In genomic region chr15:59143281-59143680, GRCh38 we compare ENCODE assay signal across 29 cellular contexts.
"Had no signal": no experiment of that assay in that cellular context is flagged by ENCODE, and none has a peak within 500 bp of the region (broad histone marks: within the 10 kb centered on the region; RNA-seq: fewer than 3 reads in every experiment).

No MANE protein-coding gene starts in this region.

- H2AFZ ChIP-seq: neural progenitor cell had no signal

- H3K4me3 Mint-ChIP-seq: activated T-cell treated with anti-CD3 and anti-CD28 coated beads, Interleukin-2, amount 50 U/mL, for 24 hours; central memory CD8-positive, alpha-beta T cell; dendritic cell treated with granulocyte-macrophage colony-stimulating factor and Interleukin-4, amounts not matched to agents 40 ng/mL and 50 ng/mL, for 4 days; endodermal cell; immature natural killer cell; memory B cell; naive thymus-derived CD8-positive, alpha-beta T cell; neural progenitor cell; stimulated activated naive B cell treated with anti-CD40 and anti-IgM and Interleukin-4, amounts not matched to agents 10 μg/mL and 1 μg/mL and 100 μg/mL, for 72 hours had no signal

- H3K27ac ChIP-seq: foreskin keratinocyte, heart left ventricle, neural progenitor cell, right atrium auricular region, stomach, tibial artery, upper lobe of right lung, VCaP had no signal

- H3K27ac Mint-ChIP-seq: activated T-cell treated with anti-CD3 and anti-CD28 coated beads, Interleukin-2, amount 50 U/mL, for 24 hours; dendritic cell treated with granulocyte-macrophage colony-stimulating factor and Interleukin-4, amounts not matched to agents 40 ng/mL and 50 ng/mL, for 4 days; endodermal cell; memory B cell had no signal

- H3K4me1 Mint-ChIP-seq: central memory CD8-positive, alpha-beta T cell; immature natural killer cell; naive thymus-derived CD8-positive, alpha-beta T cell had no signal

- H3K36me3 ChIP-seq: neural progenitor cell, right atrium auricular region had no signal

- H3K27me3 ChIP-seq: foreskin keratinocyte, heart left ventricle, neural progenitor cell, right atrium auricular region, stomach, tibial artery, upper lobe of right lung had no signal

- H3K9ac ChIP-seq: neural progenitor cell had no signal

- H3K9me3 Mint-ChIP-seq: activated T-cell treated with anti-CD3 and anti-CD28 coated beads, Interleukin-2, amount 50 U/mL, for 24 hours; central memory CD8-positive, alpha-beta T cell; dendritic cell treated with granulocyte-macrophage colony-stimulating factor and Interleukin-4, amounts not matched to agents 40 ng/mL and 50 ng/mL, for 4 days; endodermal cell; immature natural killer cell; memory B cell; naive thymus-derived CD8-positive, alpha-beta T cell; neural progenitor cell; stimulated activated naive B cell treated with anti-CD40 and anti-IgM and Interleukin-4, amounts not matched to agents 10 μg/mL and 1 μg/mL and 100 μg/mL, for 72 hours had no signal

- H3K36me3 Mint-ChIP-seq: immature natural killer cell; naive thymus-derived CD8-positive, alpha-beta T cell had no signal

- H3K27me3 Mint-ChIP-seq: activated T-cell treated with anti-CD3 and anti-CD28 coated beads, Interleukin-2, amount 50 U/mL, for 24 hours; central memory CD8-positive, alpha-beta T cell; dendritic cell treated with granulocyte-macrophage colony-stimulating factor and Interleukin-4, amounts not matched to agents 40 ng/mL and 50 ng/mL, for 4 days; memory B cell; naive thymus-derived CD8-positive, alpha-beta T cell; stimulated activated naive B cell treated with anti-CD40 and anti-IgM and Interleukin-4, amounts not matched to agents 10 μg/mL and 1 μg/mL and 100 μg/mL, for 72 hours had no signal

- DNase-seq: activated CD4-positive, alpha-beta T cell treated with anti-CD3 and anti-CD28 coated beads for 48 hours; activated CD4-positive, alpha-beta T cell treated with anti-CD3 and anti-CD28 coated beads, Interleukin-2, amount 50 U/mL, for 48 hours; activated gamma-delta T cell treated with Interleukin-2 at 50 U/mL for 16 hours; activated naive CD4-positive, alpha-beta T cell treated with anti-CD3 and anti-CD28 coated beads, Interleukin-2, amount 50 U/mL, for 16 hours; activated T-cell treated with anti-CD3 and anti-CD28 coated beads, Interleukin-2, amount 50 U/mL, for 24 hours; amygdala; endodermal cell; foreskin keratinocyte; heart left ventricle; hypothalamus; immature natural killer cell; kidney; left colon; midbrain; naive thymus-derived CD8-positive, alpha-beta T cell; occipital lobe; stimulated activated CD4-positive, alpha-beta T cell treated with anti-CD3 and anti-CD28 coated beads, Interleukin-15, amount 100 ng/mL, for 24 hours; stimulated activated CD4-positive, alpha-beta T cell treated with anti-CD3 and anti-CD28 coated beads, Interleukin-2, amount 100 ng/mL, for 24 hours; stimulated activated naive B cell treated with anti-CD40 and anti-IgM and Interleukin-4, amounts not matched to agents 10 μg/mL and 1 μg/mL and 100 μg/mL, for 72 hours; stomach; tibial artery; upper lobe of right lung had no signal

- H3K4me3 ChIP-seq: heart left ventricle, neural progenitor cell, right atrium auricular region, stomach, tibial artery, upper lobe of right lung had no signal

- H3K4me1 ChIP-seq: right atrium auricular region had no signal

- H3K4me2 ChIP-seq: neural progenitor cell had no signal

- ATAC-seq: esophagus mucosa; foreskin keratinocyte; heart left ventricle; left colon; naive thymus-derived CD8-positive, alpha-beta T cell; stimulated activated naive B cell treated with anti-CD40 and anti-IgM and Interleukin-4, amounts not matched to agents 10 μg/mL and 1 μg/mL and 100 μg/mL, for 72 hours; upper lobe of right lung had no signal

- H3K9me3 ChIP-seq: heart left ventricle, right atrium auricular region, stomach, tibial artery, upper lobe of right lung had no signal
